Comparison of ENCODE assay signal across 8 cellular contexts in genomic region chr2:202635441-202636296, GRCh38. TPM values are rescaled to one million over a fixed set of nuclear protein-coding genes. Genes with fewer than 3 reads are reported as not detected.
A peak's percentile ranks its signal among the peaks of the same experiment; 100 is the strongest.
DNase-seq lines count a peak whose midpoint lies in the region; ATAC-seq and TF ChIP-seq lines count a peak whose summit lies in the region.

No MANE protein-coding gene starts in this region.

- peaks cover 28% of the 10 kb centered on the region for H3K36me3 Mint-ChIP-seq in brain

- H3K27me3 ChIP-seq in iPS-15b (ENCODE audit: control insufficient read depth, insufficient read depth, low read length) (no peaks in the 10 kb centered on the region), skeletal muscle tissue (ENCODE audit: control insufficient read depth in 3 of 3, insufficient read depth in 3 of 3, low read length in 3 of 3) (no peaks in the 10 kb centered on the region)

- peak overlapping the region; percentile 95 for H3K4me3 ChIP-seq in iPS-15b (ENCODE audit: low read depth, low read length)
- peak overlapping the region; percentile 69 to 92 (median 83) for H3K4me3 ChIP-seq in skeletal muscle tissue (ENCODE audit: low read length in 3 of 3)

- peaks cover 13% of the 10 kb centered on the region for H3K27me3 Mint-ChIP-seq in brain

- H3K4me3 Mint-ChIP-seq in brain, result peak overlapping the region; percentile 89 to 97 (median 93)

- H3K9ac ChIP-seq in iPS-15b (ENCODE audit: low read depth, low read length) (peak overlapping the region; percentile 90), skeletal muscle tissue (ENCODE audit: low read depth in 1 of 3, low read length in 3 of 3) (peak overlapping the region; percentile 27 to 92 (median 88))

- TF ChIP-seq CTCF in brain (conservative IDR thresholded peaks at IDR 0.05), result no peak

- H3K4me1 ChIP-seq in iPS-15b (ENCODE audit: control insufficient read depth, insufficient read depth, low read length), result peaks cover 3% of the 10 kb centered on the region
- peaks cover 2 to 11% (median 5%) of the 10 kb centered on the region in 3 donors for H3K4me1 ChIP-seq in skeletal muscle tissue (ENCODE audit: control insufficient read depth in 3 of 3, insufficient read depth in 3 of 3, low read length in 3 of 3)

- peaks cover 0 to 3% (median 0%) of the 10 kb centered on the region in 5 experiments for H3K9me3 Mint-ChIP-seq in brain

- no peaks in the 10 kb centered on the region for H3K36me3 ChIP-seq in iPS-15b (ENCODE audit: control insufficient read depth, insufficient read depth, low read length)
- no peaks in the 10 kb centered on the region for H3K36me3 ChIP-seq in skeletal muscle tissue (ENCODE audit: control insufficient read depth in 3 of 3, insufficient read depth in 3 of 3, low read length in 3 of 3)

- peak overlapping the region; percentile 14 for H3K27ac ChIP-seq in skeletal muscle tissue (ENCODE audit: low read depth, low read length)

- H3K27ac Mint-ChIP-seq in brain, result peak overlapping the region; percentile 88 to 96 (median 91)

- peak; percentile 37 for ATAC-seq in GM18519 (IDR thresholded peaks at IDR 0.05; ENCODE audit: low FRiP score, unreplicated experiment)
- peak; percentile 48 for ATAC-seq in HG03025 (IDR thresholded peaks at IDR 0.05; ENCODE audit: low FRiP score, unreplicated experiment)

- H3K4me1 Mint-ChIP-seq in brain, result peaks cover 59% of the 10 kb centered on the region

- peak; percentile 60 for DNase-seq in A172 (ENCODE audit: low spot score)
- DNase-seq in NCI-H2081 (lab: John Stamatoyannopoulos, UW), result peak; percentile 69 to 82
- peak; percentile 81 for DNase-seq in UCSD-AML1 (lab: John Stamatoyannopoulos, UW; ENCODE audit: unreplicated experiment)

- H3K9me3 ChIP-seq in iPS-15b (ENCODE audit: control insufficient read depth, insufficient read depth, low read length) (no peaks in the 10 kb centered on the region), skeletal muscle tissue (ENCODE audit: control insufficient read depth in 3 of 3, low read length in 3 of 3) (no peaks in the 10 kb centered on the region)

RNA-seq across cellular contexts. Expression of gene FAM117B, which starts 0.9 kb away (rescaled TPM):
- 2.3 and 2.4 TPM in 2 replicates for total RNA-seq in A172 (2014; rRNA removed; shearing (Covaris generic))
- 6.8 TPM for polyA plus RNA-seq in brain (ENCODE audit: insufficient read depth, low read depth, low replicate concordance)
- total RNA-seq in skeletal muscle tissue, result 2.1 TPM

Comparison
In these comparisons a context has a peak if more than half of its experiments do, and no peak if none do; other contexts are left out.
1. Peak in every context shown above with its lines: DNase-seq, ATAC-seq, H3K4me3 ChIP-seq and H3K27ac ChIP-seq.